Comparison of ENCODE assay signal across 26 cellular contexts in the genomic region with DNA sequence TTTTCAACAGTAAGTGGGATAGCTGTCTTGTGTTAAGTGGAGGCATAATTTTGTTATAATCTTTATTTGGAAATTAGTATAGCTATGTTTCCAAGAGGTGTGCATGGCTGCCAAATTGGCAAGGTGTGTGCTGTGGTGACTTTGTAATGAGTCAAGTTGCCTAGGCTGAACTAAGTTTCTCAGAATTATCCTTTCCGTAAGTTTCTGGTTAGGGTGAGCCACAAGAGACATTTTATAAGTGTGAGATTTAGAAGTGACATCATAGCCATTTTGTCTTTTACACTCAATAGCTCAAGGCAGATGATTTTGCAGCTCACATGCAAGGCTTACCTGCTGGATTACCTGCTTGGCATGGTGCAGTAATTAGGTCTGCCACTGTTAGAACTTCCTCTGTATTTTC.
"Had no signal": no experiment of that assay in that cellular context is flagged by ENCODE, and none has a peak within 500 bp of the region (broad histone marks: within the 10 kb centered on the region; RNA-seq: fewer than 3 reads in every experiment).

No MANE protein-coding gene starts in this region.

- H3K4me1 ChIP-seq: ascending aorta, pancreas, psoas muscle, tibial nerve had no signal

- H3K36me3 ChIP-seq: ascending aorta, brain microvascular endothelial cell, pancreas, tibial nerve had no signal

- H3K4me3 ChIP-seq: ascending aorta, pancreas, psoas muscle, smooth muscle cell, tibial nerve had no signal

- H3K27me3 ChIP-seq: ascending aorta, brain microvascular endothelial cell, pancreas, tibial nerve had no signal

- DNase-seq: activated CD4-positive, alpha-beta memory T cell treated with anti-CD3 and anti-CD28 coated beads, Interleukin-2, amount 10 ng/mL, durations not matched to agents 7 days and 5 days; activated CD4-positive, alpha-beta T cell treated with anti-CD3 and anti-CD28 coated beads for 1 hour; activated CD4-positive, alpha-beta T cell treated with anti-CD3 and anti-CD28 coated beads, Interleukin-2, amount 10 ng/mL, durations not matched to agents 7 days and 5 days; activated CD8-positive, alpha-beta memory T cell treated with anti-CD3 and anti-CD28 coated beads, Interleukin-2, amount 50 U/mL, for 48 hours; activated gamma-delta T cell; activated naive CD4-positive, alpha-beta T cell treated with anti-CD3 and anti-CD28 coated beads, Interleukin-2, amount 10 ng/mL, durations not matched to agents 7 days and 5 days; activated naive CD8-positive, alpha-beta T cell treated with anti-CD3 and anti-CD28 coated beads, Interleukin-2, amount 10 ng/mL, durations not matched to agents 7 days and 5 days; activated T-cell treated with anti-CD3 and anti-CD28 coated beads, Interleukin-2, amount 50 U/mL, for 24 hours; brain microvascular endothelial cell; central memory CD4-positive, alpha-beta T cell; endodermal cell; head of caudate nucleus; hippocampal formation; kidney; midbrain; naive thymus-derived CD4-positive, alpha-beta T cell; pancreas; psoas muscle; stimulated activated CD4-positive, alpha-beta T cell treated with anti-CD3 and anti-CD28 coated beads, Interleukin-15, amount 100 ng/mL, for 24 hours; stimulated activated CD4-positive, alpha-beta T cell treated with anti-CD3 and anti-CD28 coated beads, Interleukin-2, amount 100 ng/mL, for 24 hours; stimulated activated naive B cell treated with anti-CD40 and anti-IgM and Interleukin-4, amounts not matched to agents 10 μg/mL and 1 μg/mL and 100 μg/mL, for 72 hours; T-helper 17 cell; T1000 had no signal

- H3K9me3 ChIP-seq: ascending aorta, pancreas, psoas muscle, tibial nerve had no signal

- FAIRE-seq: kidney, pancreas had no signal

- ATAC-seq: naive thymus-derived CD4-positive, alpha-beta T cell; pancreas; psoas muscle; T-helper 17 cell had no signal

- H3K27ac ChIP-seq: ascending aorta, brain microvascular endothelial cell, pancreas, psoas muscle, tibial nerve had no signal

- H3K4me2 ChIP-seq: smooth muscle cell had no signal
